ENCODE assay signal across 8 cellular contexts in the genomic region with DNA sequence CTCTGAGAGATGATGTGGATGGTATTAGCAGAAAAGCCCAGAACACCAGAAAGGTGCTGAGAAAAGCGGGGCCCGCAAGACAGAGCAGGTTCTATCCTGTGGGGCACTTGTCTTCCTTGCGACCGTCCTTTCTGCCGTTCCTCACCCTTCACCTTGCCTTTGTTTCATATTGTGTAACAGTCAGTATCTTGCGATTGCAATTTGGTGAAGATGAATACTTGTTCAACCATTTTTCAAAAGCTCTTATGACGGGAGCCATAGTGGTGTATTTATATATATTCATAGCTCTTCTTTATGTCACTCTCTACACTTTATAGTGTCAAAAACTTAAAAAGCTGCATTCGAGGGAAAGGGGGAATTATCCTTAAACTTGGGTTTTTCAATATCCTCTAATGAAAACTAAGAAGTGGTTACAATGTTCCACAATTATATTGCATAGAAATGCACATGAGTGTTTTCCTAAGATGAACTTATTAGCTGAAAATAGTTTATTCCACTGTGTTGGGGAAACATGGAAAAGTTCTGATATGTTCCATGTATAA. TPM values are rescaled to one million over a fixed set of nuclear protein-coding genes. Genes with fewer than 3 reads are reported as not detected.
A peak's percentile ranks its signal among the peaks of the same experiment; 100 is the strongest.
DNase-seq lines count a peak whose midpoint lies in the region; ATAC-seq, FAIRE-seq and TF ChIP-seq lines count a peak whose summit lies in the region.

No MANE protein-coding gene starts in this region.

- no peak for TF ChIP-seq EP300 in neural cell (conservative IDR thresholded peaks at IDR 0.05; ENCODE audit: poor library complexity, severe bottlenecking)

- H3K36me3 ChIP-seq in endothelial cell of umbilical vein (ENCODE audit: control insufficient read depth in 2 of 2, extremely low read depth in 1 of 2, insufficient read depth in 2 of 2, low read length in 2 of 2) (no peaks in the 10 kb centered on the region), neural cell (ENCODE audit: insufficient read depth, low read length) (no peaks in the 10 kb centered on the region)

- H3K27ac ChIP-seq in AG04450 (ENCODE audit: low read depth, low read length) (no peak overlapping the region), endothelial cell of umbilical vein (ENCODE audit: insufficient read depth, low read depth, low read length) (no peak overlapping the region), neural cell (ENCODE audit: low read length) (peak overlapping the region; percentile 94)

- no peaks in the 10 kb centered on the region for H4K20me1 ChIP-seq in endothelial cell of umbilical vein (replicated peaks; ENCODE audit: control insufficient read depth, extremely low read depth, insufficient read depth, low read length)
- no peaks in the 10 kb centered on the region for H4K20me1 ChIP-seq in neural cell (ENCODE audit: insufficient read depth)

- peak overlapping the region; percentile 62 for H2AFZ ChIP-seq in endothelial cell of umbilical vein (ENCODE audit: low read depth, low read length)
- H2AFZ ChIP-seq in neural cell (ENCODE audit: low read depth, low read length): peak overlapping the region; percentile 53

- ATAC-seq in GM21723 (IDR thresholded peaks at IDR 0.05; ENCODE audit: unreplicated experiment): peak; percentile 44
- ATAC-seq in HG03196 (IDR thresholded peaks at IDR 0.05; ENCODE audit: unreplicated experiment): no peak

- H3K9ac ChIP-seq in endothelial cell of umbilical vein (replicated peaks; ENCODE audit: extremely low read depth, insufficient read depth, low read length): peak overlapping the region; percentile 33
- H3K9ac ChIP-seq in neural cell (ENCODE audit: low read length): peak overlapping the region; percentile 86

- intact Hi-C loops in endothelial cell of umbilical vein (cut with micrococcal nuclease): no loop called here

- TF ChIP-seq CTCF in AG04450 (IDR thresholded peaks at IDR 0.05; ENCODE audit: low read depth, low read length): no peak
- TF ChIP-seq CTCF in endothelial cell of umbilical vein (IDR thresholded peaks at IDR 0.05; ENCODE audit: extremely low read depth in 1 of 2, insufficient read depth in 1 of 2, low read depth in 1 of 2, low read length in 2 of 2): no peak
- no peak for TF ChIP-seq CTCF in neural cell (IDR thresholded peaks at IDR 0.05; ENCODE audit: poor library complexity, severe bottlenecking)

- H3K4me2 ChIP-seq in endothelial cell of umbilical vein (ENCODE audit: insufficient read depth, low read length): peak overlapping the region; percentile 84
- peak overlapping the region; percentile 44 for H3K4me2 ChIP-seq in neural cell (ENCODE audit: low read length)

- no TSS peak for BruUV-seq in endothelial cell of umbilical vein (replicated peaks; lab: Mats Ljungman, UMichigan)

- H3K9me2 ChIP-seq in neural cell (ENCODE audit: insufficient read depth, low read length): no peaks in the 10 kb centered on the region

- no peak for TF ChIP-seq RAD21 in neural cell (conservative IDR thresholded peaks at IDR 0.05)

- H3K9me3 ChIP-seq in AG04450 (ENCODE audit: control insufficient read depth, insufficient read depth, low read length) (no peaks in the 10 kb centered on the region), endothelial cell of umbilical vein (replicated peaks; ENCODE audit: control insufficient read depth, insufficient read depth, low read length) (no peaks in the 10 kb centered on the region), neural cell (ENCODE audit: low read length) (no peaks in the 10 kb centered on the region)

- peak overlapping the region; percentile 61 for H3K4me3 ChIP-seq in AG04450 (ENCODE audit: low read depth, low read length)
- H3K4me3 ChIP-seq in endothelial cell of umbilical vein (replicated peaks in 1 of 3; ENCODE audit: insufficient read depth in 1 of 3, low read depth in 1 of 3, low read length in 3 of 3): peak overlapping the region; percentile 17 to 73 (median 37)
- peak overlapping the region; percentile 71 for H3K4me3 ChIP-seq in neural cell (ENCODE audit: low read length)

- no peak for TF ChIP-seq POLR2A in endothelial cell of umbilical vein (IDR thresholded peaks at IDR 0.05; ENCODE audit: low read depth, low read length)

- H3K9me1 ChIP-seq in endothelial cell of umbilical vein (replicated peaks; ENCODE audit: control insufficient read depth, extremely low read depth, insufficient read depth, low read length): no peaks in the 10 kb centered on the region

- peaks cover 5% of the 10 kb centered on the region for H3F3A ChIP-seq in neural cell (ENCODE audit: insufficient read depth, low read length, poor library complexity, severe bottlenecking)

- CTCF ChIA-PET in AG04450 (lab: Charles Lee) (interaction anchor here (0.6 to 4.9 kb wide), 6 partner anchors 9 to 212 kb away, joined by 3 to 26 read pairs (median 4); no protein-coding TSS in a partner anchor), endothelial cell of umbilical vein (lab: Charles Lee) (interaction anchor here (0.7 to 1.4 kb wide), 4 partner anchors 9 to 195 kb away, joined by 3 to 6 read pairs (median 3); no protein-coding TSS in a partner anchor)

- DNase-seq in AG04450 (ENCODE audit: low read depth, low spot score) (no peak), NOMO-1 treated with dmso at 0.1 percent for 144 hours (lab: John Stamatoyannopoulos, UW; ENCODE audit: unreplicated experiment) (peak; percentile 29), endothelial cell of umbilical vein (ENCODE audit: low read depth, low spot score) (no peak), NCI-H2171 (lab: John Stamatoyannopoulos, UW) (no peak)
- no peak for DNase-seq in stimulated activated CD4-positive, alpha-beta T cell treated with anti-CD3 and anti-CD28 coated beads, Interleukin-1b, Interleukin-23, amount 100 ng/mL, for 48 hours

- dilution Hi-C loops in endothelial cell of umbilical vein (cut with MboI; ENCODE audit: extremely low pct_ligation_motif_present, low sequenced_read_pairs): no loop called here

- H3K79me2 ChIP-seq in endothelial cell of umbilical vein (ENCODE audit: control insufficient read depth, insufficient read depth, low read length): no peaks in the 10 kb centered on the region
- H3K79me2 ChIP-seq in neural cell (replicated peaks; ENCODE audit: insufficient read depth, low read length): peaks cover 36% of the 10 kb centered on the region

- H3K4me1 ChIP-seq in endothelial cell of umbilical vein (ENCODE audit: control insufficient read depth, extremely low read depth, insufficient read depth, low read length): peaks cover 6% of the 10 kb centered on the region

- FAIRE-seq in endothelial cell of umbilical vein (lab: Jason Lieb, UNC): peak; percentile 31

- H3K27me3 ChIP-seq in AG04450 (ENCODE audit: control insufficient read depth, insufficient read depth, low read length) (peaks cover 5% of the 10 kb centered on the region), endothelial cell of umbilical vein (ENCODE audit: control insufficient read depth in 2 of 2, insufficient read depth in 2 of 2, low read length in 2 of 2) (peaks cover 10 to 25% of the 10 kb centered on the region in 2 experiments), neural cell (ENCODE audit: insufficient read depth, low read depth, low read length) (no peaks in the 10 kb centered on the region)

- POLR2A ChIA-PET in AG04450 (lab: Yijun Ruan, JAX): no interaction called here
- POLR2A ChIA-PET in endothelial cell of umbilical vein (lab: Charles Lee): no interaction called here

TF ChIP-seq in endothelial cell of umbilical vein, 7 proteins besides CTCF, POLR2A, EP300 and RAD21:
- TF ChIP-seq EZH2 (IDR thresholded peaks at IDR 0.05; ENCODE audit: borderline replicate concordance, low read depth, low read length, severe bottlenecking) (no peak), FOS (IDR thresholded peaks at IDR 0.05; ENCODE audit: borderline replicate concordance, insufficient read depth, low read length) (no peak), POLR2AphosphoS5 (IDR thresholded peaks at IDR 0.05; ENCODE audit: insufficient read depth, low read depth, low read length) (no peak), JUN (IDR thresholded peaks at IDR 0.05; ENCODE audit: borderline replicate concordance, insufficient read depth, insufficient read length, low read depth) (no peak), MYC (IDR thresholded peaks at IDR 0.05; ENCODE audit: low read depth, low read length) (no peak), GATA2 (IDR thresholded peaks at IDR 0.05; ENCODE audit: insufficient read depth, insufficient read length, low read depth, low read length) (no peak)

TF ChIP-seq in neural cell, 6 proteins besides CTCF, POLR2A, EP300 and RAD21 (continues in another document):
- TF ChIP-seq TAF1 (IDR thresholded peaks at IDR 0.05; ENCODE audit: low read depth) (peak; percentile 20), MXI1 (conservative IDR thresholded peaks at IDR 0.05; ENCODE audit: poor library complexity, severe bottlenecking) (no peak), SMC3 (conservative IDR thresholded peaks at IDR 0.05; ENCODE audit: poor library complexity) (no peak), EZH2 (IDR thresholded peaks at IDR 0.05; ENCODE audit: borderline replicate concordance, insufficient read depth, low read length, poor library complexity, severe bottlenecking) (no peak), POLR2AphosphoS5 (IDR thresholded peaks at IDR 0.05) (peak; percentile 49)

RNA-seq across cellular contexts. Expression of a gene that starts 0.8 kb away (rescaled TPM):
- 16.8 and 20.9 TPM in 2 replicates for polyA plus RNA-seq in AG04450 (2011; rRNA removed)
- polyA minus RNA-seq in AG04450 (2011; rRNA and poly(A)+ RNA removed): 11.9 TPM in 2 replicates
- 15.4 and 20.2 TPM in 2 replicates for total RNA-seq in endothelial cell of umbilical vein
- 4.4 and 6.2 TPM in 2 replicates for polyA plus RNA-seq in endothelial cell of umbilical vein
- polyA plus RNA-seq in endothelial cell of umbilical vein (2011; cell fraction: cytosol; rRNA removed): 10.6 and 10.7 TPM in 2 replicates
- 4.6 and 5.3 TPM in 2 replicates for polyA plus RNA-seq in endothelial cell of umbilical vein (2011; cell fraction: nucleus; rRNA removed)
- 19.7 and 20.0 TPM in 2 replicates for polyA plus RNA-seq in endothelial cell of umbilical vein (2012)
- polyA minus RNA-seq in endothelial cell of umbilical vein: 10.8 and 20.6 TPM in 2 replicates
- 5.6 TPM for polyA minus RNA-seq in endothelial cell of umbilical vein (2011; cell fraction: cytosol; rRNA and poly(A)+ RNA removed)
- 7.7 and 7.9 TPM in 2 replicates for polyA minus RNA-seq in endothelial cell of umbilical vein (2011; cell fraction: nucleus; rRNA and poly(A)+ RNA removed)
- 22.6 and 33.8 TPM in 2 replicates for polyA plus RNA-seq in neural cell
- 81.3 and 102 TPM in 2 replicates for polyA minus RNA-seq in neural cell
